In genomic region chr3:111577798-111578685, GRCh38 we compare ENCODE assay signal across 8 cellular contexts. TPM values are rescaled to one million over a fixed set of nuclear protein-coding genes. Genes with fewer than 3 reads are reported as not detected.
A peak's percentile ranks its signal among the peaks of the same experiment; 100 is the strongest.
DNase-seq lines count a peak whose midpoint lies in the region; ATAC-seq and TF ChIP-seq lines count a peak whose summit lies in the region.

No MANE protein-coding gene starts in this region.

- H3K9me3 Mint-ChIP-seq in activated B cell treated with CpG ODN at 0.5 μM for 24 hours (no peaks in the 10 kb centered on the region), glutamatergic neuron (ENCODE audit: unreplicated experiment) (peaks cover 2% of the 10 kb centered on the region)

- peaks cover 33% of the 10 kb centered on the region for H3K4me1 Mint-ChIP-seq in activated B cell treated with CpG ODN at 0.5 μM for 24 hours
- peaks cover 3% of the 10 kb centered on the region for H3K4me1 Mint-ChIP-seq in glutamatergic neuron (ENCODE audit: low read depth, unreplicated experiment)

- H3K27me3 Mint-ChIP-seq in activated B cell treated with CpG ODN at 0.5 μM for 24 hours (no peaks in the 10 kb centered on the region), glutamatergic neuron (ENCODE audit: unreplicated experiment) (peaks cover 3% of the 10 kb centered on the region)

- no peak overlapping the region for H3K4me3 Mint-ChIP-seq in activated B cell treated with CpG ODN at 0.5 μM for 24 hours
- no peak overlapping the region for H3K4me3 Mint-ChIP-seq in glutamatergic neuron (ENCODE audit: unreplicated experiment)

- CTCF ChIA-PET in AG04449 (lab: Yijun Ruan, JAX), result interaction anchor here (0.6 to 10.9 kb wide), 41 partner anchors 8 to 435 kb away, joined by 3 to 348 read pairs (median 5); partner anchors contain the start of genes ABHD10 and ZBED2
- CTCF ChIA-PET in activated B cell treated with CpG ODN at 0.5 μM for 24 hours (lab: Charles Lee), result interaction anchor here (0.6 to 4.1 kb wide), 21 partner anchors 12 to 435 kb away, joined by 3 to 72 read pairs (median 6); partner anchors contain the start of genes CD96 and ZBED2

- TF ChIP-seq CTCF in AG04449 (IDR thresholded peaks at IDR 0.05; ENCODE audit: insufficient read depth, low read length, missing control alignments), result peak; percentile 71
- peak; percentile 33 for TF ChIP-seq CTCF in GM12865 (IDR thresholded peaks at IDR 0.05; ENCODE audit: insufficient read depth, low read depth, low read length, missing control alignments)
- TF ChIP-seq CTCF in HFF-Myc (IDR thresholded peaks at IDR 0.05; ENCODE audit: low read depth, low read length, missing control alignments), result peak; percentile 58
- TF ChIP-seq CTCF in activated B cell treated with CpG ODN at 0.5 μM for 24 hours (IDR thresholded peaks at IDR 0.05), result no peak
- TF ChIP-seq CTCF in glutamatergic neuron (IDR thresholded peaks at IDR 0.05; ENCODE audit: partially characterized antibody, unreplicated experiment), result no peak

- no peak overlapping the region for H3K4me3 ChIP-seq in AG04449 (ENCODE audit: low read depth, low read length)
- H3K4me3 ChIP-seq in GM12865 (ENCODE audit: low read depth, low read length), result no peak overlapping the region
- H3K4me3 ChIP-seq in HFF-Myc (replicated peaks; ENCODE audit: low read depth, low read length), result no peak overlapping the region

- peak; percentile 93 for ATAC-seq in activated B cell treated with CpG ODN at 0.5 μM for 24 hours (ENCODE audit: low read depth)

- H3K36me3 Mint-ChIP-seq in activated B cell treated with CpG ODN at 0.5 μM for 24 hours (ENCODE audit: low read depth), result peaks cover 17% of the 10 kb centered on the region
- no peaks in the 10 kb centered on the region for H3K36me3 Mint-ChIP-seq in glutamatergic neuron (ENCODE audit: unreplicated experiment)

- POLR2A ChIA-PET in AG04449 (lab: Yijun Ruan, JAX), result interaction anchor here (0.7 to 1.0 kb wide), 2 partner anchors 114 to 115 kb away, joined by 3 to 4 read pairs; no protein-coding TSS in a partner anchor
- POLR2A ChIA-PET in activated B cell treated with CpG ODN at 0.5 μM for 24 hours (lab: Charles Lee), result interaction anchor here (0.6 to 1.7 kb wide), 8 partner anchors 12 to 402 kb away, joined by 3 to 19 read pairs (median 4); no protein-coding TSS in a partner anchor

- peak overlapping the region; percentile 64 for H3K27ac Mint-ChIP-seq in activated B cell treated with CpG ODN at 0.5 μM for 24 hours
- H3K27ac Mint-ChIP-seq in glutamatergic neuron (ENCODE audit: unreplicated experiment), result no peak overlapping the region

- intact Hi-C loops in activated B cell treated with CpG ODN at 0.5 μM for 24 hours (cut with micrococcal nuclease), result loop anchor here (1.0 to 10.0 kb wide), 8 partner anchors 16 to 435 kb away; no protein-coding TSS in a partner anchor

- DNase-seq in AG04449 (ENCODE audit: low read depth, low spot score) (peak; percentile 70), GM12865 (ENCODE audit: low read depth) (peak; percentile 52), HFF-Myc (ENCODE audit: extremely low read depth, low read depth) (peak; percentile 70), M059J (ENCODE audit: low read depth) (peak; percentile 91), activated B cell treated with CpG ODN at 0.5 μM for 24 hours (no peak), iPS DF 19.7 (ENCODE audit: low read depth, low spot score) (peak; percentile 7), glutamatergic neuron (no peak), NCI-H128 (lab: John Stamatoyannopoulos, UW; ENCODE audit: unreplicated experiment) (no peak)

RNA-seq across cellular contexts. Expression of gene ZBED2, which starts 17.1 kb away (rescaled TPM):
- 0.15 and 0.49 TPM in 2 replicates for total RNA-seq in M059J (2014; rRNA removed; shearing (Covaris generic))
- 4.6 and 5.3 TPM in 2 replicates for total RNA-seq in activated B cell treated with CpG ODN at 0.5 μM for 24 hours
- not detected for total RNA-seq in glutamatergic neuron (ENCODE audit: unreplicated experiment)

RNA-seq across cellular contexts. Expression of gene CD96, which starts 36.0 kb away (rescaled TPM):
- 0.05 and 0.22 TPM in 2 replicates for total RNA-seq in M059J (2014; rRNA removed; shearing (Covaris generic))
- total RNA-seq in activated B cell treated with CpG ODN at 0.5 μM for 24 hours, result 32.4 and 34.3 TPM in 2 replicates
- not detected for total RNA-seq in glutamatergic neuron (ENCODE audit: unreplicated experiment)

Comparison
In these comparisons a context has a peak if more than half of its experiments do, and no peak if none do; other contexts are left out.
1. DNase-seq: peak in AG04449 (single experiment), GM12865 (single experiment), HFF-Myc (single experiment), M059J (single experiment) and iPS DF 19.7 (single experiment); none in activated B cell treated with CpG ODN at 0.5 μM for 24 hours (single experiment), glutamatergic neuron (single experiment) and NCI-H128 (single experiment).
2. CTCF ChIP-seq: peak in AG04449 (single experiment), GM12865 (single experiment) and HFF-Myc (single experiment); none in activated B cell treated with CpG ODN at 0.5 μM for 24 hours (single experiment) and glutamatergic neuron (single experiment).
3. RNA of gene CD96, which starts 36.0 kb away (total RNA-seq): 32.4 to 34.3 TPM in activated B cell treated with CpG ODN at 0.5 μM for 24 hours; not detected in glutamatergic neuron (single experiment) and 0.05 to 0.22 TPM in M059J; every median in the first group is over 10 times any median in the second.